In the genomic region with DNA sequence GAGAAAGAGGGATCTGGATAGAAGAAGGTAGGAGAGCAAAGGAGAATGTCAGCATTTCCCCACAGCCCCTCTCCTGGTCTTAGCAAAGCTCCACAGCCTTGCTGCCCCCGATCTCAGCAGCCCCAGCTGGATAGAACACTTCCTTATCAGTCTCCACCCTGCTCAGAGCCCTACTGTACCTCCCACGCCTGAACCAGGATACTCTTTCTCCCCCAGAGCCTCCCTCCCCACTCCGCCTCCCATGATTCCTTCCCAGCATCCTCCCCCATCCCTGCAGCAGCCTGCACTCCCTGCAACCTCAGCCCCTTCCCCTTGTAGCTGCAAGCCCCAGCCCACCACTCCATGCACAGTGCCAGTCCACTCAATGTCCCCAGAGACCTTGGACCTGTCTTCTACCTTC, we compare ENCODE assay signal across 1 cellular context.
TF ChIP-seq lines count a peak whose summit lies in the region.

No MANE protein-coding gene starts in this region.

TF ChIP-seq in K562, 482 proteins besides CTCF, POLR2A, EP300 and RAD21 (continued from another document):
- TF ChIP-seq ZNF133 (CRISPR knock-in tag; IDR thresholded peaks at IDR 0.05) (no peak), ZNF408 (CRISPR knock-in tag; IDR thresholded peaks at IDR 0.05; ENCODE audit: low read depth) (no peak), ZNF197 (CRISPR knock-in tag; IDR thresholded peaks at IDR 0.05; ENCODE audit: low read depth) (no peak), TEAD1 (CRISPR knock-in tag; IDR thresholded peaks at IDR 0.05) (no peak), LARP7 (IDR thresholded peaks at IDR 0.05) (no peak), TCF3 (CRISPR knock-in tag; IDR thresholded peaks at IDR 0.05) (peak; percentile 87), BRD4 (IDR thresholded peaks at IDR 0.05) (no peak), HEY1 (CRISPR knock-in tag; IDR thresholded peaks at IDR 0.05; ENCODE audit: borderline replicate concordance) (no peak), NFATC3 (IDR thresholded peaks at IDR 0.05) (no peak), U2AF2 (optimal IDR thresholded peaks at IDR 0.05; ENCODE audit: low read depth, low read length) (no peak), ETV1 (tag; conservative IDR thresholded peaks at IDR 0.05; ENCODE audit: low read depth) (no peak), ZNF354B (CRISPR knock-in tag; IDR thresholded peaks at IDR 0.05) (no peak)
- TF ChIP-seq, protein P1, sequence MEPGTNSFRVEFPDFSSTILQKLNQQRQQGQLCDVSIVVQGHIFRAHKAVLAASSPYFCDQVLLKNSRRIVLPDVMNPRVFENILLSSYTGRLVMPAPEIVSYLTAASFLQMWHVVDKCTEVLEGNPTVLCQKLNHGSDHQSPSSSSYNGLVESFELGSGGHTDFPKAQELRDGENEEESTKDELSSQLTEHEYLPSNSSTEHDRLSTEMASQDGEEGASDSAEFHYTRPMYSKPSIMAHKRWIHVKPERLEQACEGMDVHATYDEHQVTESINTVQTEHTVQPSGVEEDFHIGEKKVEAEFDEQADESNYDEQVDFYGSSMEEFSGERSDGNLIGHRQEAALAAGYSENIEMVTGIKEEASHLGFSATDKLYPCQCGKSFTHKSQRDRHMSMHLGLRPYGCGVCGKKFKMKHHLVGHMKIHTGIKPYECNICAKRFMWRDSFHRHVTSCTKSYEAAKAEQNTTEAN (CRISPR knock-in tag; IDR thresholded peaks at IDR 0.05), result no peak
- TF ChIP-seq, protein P2, sequence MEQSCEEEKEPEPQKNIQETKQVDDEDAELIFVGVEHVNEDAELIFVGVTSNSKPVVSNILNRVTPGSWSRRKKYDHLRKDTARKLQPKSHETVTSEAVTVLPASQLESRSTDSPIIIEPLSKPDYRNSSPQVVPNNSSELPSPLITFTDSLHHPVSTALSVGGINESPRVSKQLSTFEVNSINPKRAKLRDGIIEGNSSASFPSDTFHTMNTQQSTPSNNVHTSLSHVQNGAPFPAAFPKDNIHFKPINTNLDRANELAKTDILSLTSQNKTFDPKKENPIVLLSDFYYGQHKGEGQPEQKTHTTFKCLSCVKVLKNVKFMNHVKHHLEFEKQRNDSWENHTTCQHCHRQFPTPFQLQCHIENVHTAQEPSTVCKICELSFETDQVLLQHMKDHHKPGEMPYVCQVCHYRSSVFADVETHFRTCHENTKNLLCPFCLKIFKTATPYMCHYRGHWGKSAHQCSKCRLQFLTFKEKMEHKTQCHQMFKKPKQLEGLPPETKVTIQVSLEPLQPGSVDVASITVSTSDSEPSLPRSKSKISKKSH (CRISPR knock-in tag; IDR thresholded peaks at IDR 0.05), result no peak
- TF ChIP-seq, protein P3, sequence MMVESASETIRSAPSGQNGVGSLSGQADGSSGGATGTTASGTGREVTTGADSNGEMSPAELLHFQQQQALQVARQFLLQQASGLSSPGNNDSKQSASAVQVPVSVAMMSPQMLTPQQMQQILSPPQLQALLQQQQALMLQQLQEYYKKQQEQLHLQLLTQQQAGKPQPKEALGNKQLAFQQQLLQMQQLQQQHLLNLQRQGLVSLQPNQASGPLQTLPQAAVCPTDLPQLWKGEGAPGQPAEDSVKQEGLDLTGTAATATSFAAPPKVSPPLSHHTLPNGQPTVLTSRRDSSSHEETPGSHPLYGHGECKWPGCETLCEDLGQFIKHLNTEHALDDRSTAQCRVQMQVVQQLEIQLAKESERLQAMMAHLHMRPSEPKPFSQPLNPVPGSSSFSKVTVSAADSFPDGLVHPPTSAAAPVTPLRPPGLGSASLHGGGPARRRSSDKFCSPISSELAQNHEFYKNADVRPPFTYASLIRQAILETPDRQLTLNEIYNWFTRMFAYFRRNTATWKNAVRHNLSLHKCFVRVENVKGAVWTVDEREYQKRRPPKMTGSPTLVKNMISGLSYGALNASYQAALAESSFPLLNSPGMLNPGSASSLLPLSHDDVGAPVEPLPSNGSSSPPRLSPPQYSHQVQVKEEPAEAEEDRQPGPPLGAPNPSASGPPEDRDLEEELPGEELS (CRISPR knock-in tag; IDR thresholded peaks at IDR 0.05; ENCODE audit: borderline replicate concordance), result no peak
- TF ChIP-seq, protein P4, sequence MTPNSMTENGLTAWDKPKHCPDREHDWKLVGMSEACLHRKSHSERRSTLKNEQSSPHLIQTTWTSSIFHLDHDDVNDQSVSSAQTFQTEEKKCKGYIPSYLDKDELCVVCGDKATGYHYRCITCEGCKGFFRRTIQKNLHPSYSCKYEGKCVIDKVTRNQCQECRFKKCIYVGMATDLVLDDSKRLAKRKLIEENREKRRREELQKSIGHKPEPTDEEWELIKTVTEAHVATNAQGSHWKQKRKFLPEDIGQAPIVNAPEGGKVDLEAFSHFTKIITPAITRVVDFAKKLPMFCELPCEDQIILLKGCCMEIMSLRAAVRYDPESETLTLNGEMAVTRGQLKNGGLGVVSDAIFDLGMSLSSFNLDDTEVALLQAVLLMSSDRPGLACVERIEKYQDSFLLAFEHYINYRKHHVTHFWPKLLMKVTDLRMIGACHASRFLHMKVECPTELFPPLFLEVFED (CRISPR knock-in tag; conservative IDR thresholded peaks at IDR 0.05), result peak; percentile 48; the same call in 1 of the 2 replicates
